ENCODE assay signal across 9 cellular contexts in genomic region chr19:48858984-48859710, GRCh38. TPM values are rescaled to one million over a fixed set of nuclear protein-coding genes. Genes with fewer than 3 reads are reported as not detected.
A peak's percentile ranks its signal among the peaks of the same experiment; 100 is the strongest.
DNase-seq lines count a peak whose midpoint lies in the region; ATAC-seq and TF ChIP-seq lines count a peak whose summit lies in the region.
"Had no signal": no experiment of that assay in that cellular context is flagged by ENCODE, and none has a peak within 500 bp of the region (broad histone marks: within the 10 kb centered on the region; RNA-seq: fewer than 3 reads in every experiment).

No MANE protein-coding gene starts in this region.

- H3K79me2 ChIP-seq in MM.1S (ENCODE audit: low read length) = no peaks in the 10 kb centered on the region

- 70 to 73% methylated on average over 23 to 34 of the region's 34 CpGs for WGBS in esophagus squamous epithelium, 2 donors

- H2AFZ ChIP-seq in MM.1S (ENCODE audit: low read length) = no peak overlapping the region

- CTCF ChIA-PET in A673 (lab: Charles Lee) = no interaction called here

- H3K9me3 ChIP-seq in esophagus squamous epithelium = no peaks in the 10 kb centered on the region
- H3K9me3 ChIP-seq in A673 (ENCODE audit: low read depth, low read length, poor library complexity, severe bottlenecking) = no peaks in the 10 kb centered on the region
- H3K9me3 ChIP-seq in MM.1S (replicated peaks; ENCODE audit: insufficient read depth, low read length) = no peaks in the 10 kb centered on the region

- H3K27me3 ChIP-seq in esophagus squamous epithelium (no peaks in the 10 kb centered on the region), A673 (replicated peaks; ENCODE audit: insufficient read depth, low read depth, low read length, poor library complexity) (no peaks in the 10 kb centered on the region), MM.1S (replicated peaks; ENCODE audit: insufficient read depth, low read length) (peaks cover 9% of the 10 kb centered on the region)

- DNase-seq in DMS53 (lab: John Stamatoyannopoulos, UW) = peak; percentile 21
- DNase-seq in DMS53 treated with DMSO at 0.1 percent for 48 hours (lab: John Stamatoyannopoulos, UW; ENCODE audit: unreplicated experiment) = no peak
- peak; percentile 89 for DNase-seq in activated CD4-positive, alpha-beta T cell treated with anti-CD3 and anti-CD28 coated beads for 48 hours
- no peak for DNase-seq in esophagus squamous epithelium (lab: John Stamatoyannopoulos, UW)
- DNase-seq in stimulated activated CD8-positive, alpha-beta memory T cell treated with anti-CD3 and anti-CD28 coated beads, Interleukin-15, amount 100 ng/mL, for 24 hours (ENCODE audit: low read depth) = peak; percentile 53
- no peak for DNase-seq in A673 (ENCODE audit: low spot score)
- no peak for DNase-seq in MM.1S

- H3K36me3 ChIP-seq in esophagus squamous epithelium = peaks cover 0 to 23% (median 0%) of the 10 kb centered on the region in 3 donors
- H3K36me3 ChIP-seq in A673 (ENCODE audit: insufficient read depth, low read length, poor library complexity, severe bottlenecking) = no peaks in the 10 kb centered on the region
- H3K36me3 ChIP-seq in MM.1S (replicated peaks; ENCODE audit: insufficient read depth, low read length) = no peaks in the 10 kb centered on the region

- BruUV-seq in A673 (replicated peaks; lab: Mats Ljungman, UMichigan) = no TSS peak

- intact Hi-C loops in esophagus squamous epithelium (cut with DNase I) (no loop called here), A673 (cut with micrococcal nuclease; ENCODE audit: unreplicated experiment) (no loop called here)

- ATAC-seq in GM21381 (IDR thresholded peaks at IDR 0.05; ENCODE audit: unreplicated experiment) = no peak

- no peak for TF ChIP-seq POLR2A in esophagus squamous epithelium (IDR thresholded peaks at IDR 0.05)

- H3K9me2 ChIP-seq in MM.1S (replicated peaks; ENCODE audit: insufficient read depth, low read length) = no peaks in the 10 kb centered on the region

- H3K27ac ChIP-seq in esophagus squamous epithelium (no peak overlapping the region), A673 (ENCODE audit: low read depth, low read length, poor library complexity, severe bottlenecking) (no peak overlapping the region), MM.1S (ENCODE audit: low read length) (no peak overlapping the region)

- H4K20me1 ChIP-seq in MM.1S (ENCODE audit: insufficient read depth, low read length) = no peaks in the 10 kb centered on the region

- H3K9ac ChIP-seq in MM.1S (ENCODE audit: low read length) = no peak overlapping the region

- TF ChIP-seq CTCF in esophagus squamous epithelium (IDR thresholded peaks at IDR 0.05) = no peak
- TF ChIP-seq CTCF in A673 (conservative IDR thresholded peaks at IDR 0.05; ENCODE audit: low read depth, low read length) = no peak
- no peak for TF ChIP-seq CTCF in MM.1S (IDR thresholded peaks at IDR 0.05; ENCODE audit: low read length)

- H3K4me1 ChIP-seq in esophagus squamous epithelium = peaks cover 0 to 7% (median 0%) of the 10 kb centered on the region in 3 donors
- no peaks in the 10 kb centered on the region for H3K4me1 ChIP-seq in A673 (ENCODE audit: insufficient read depth, low read length, poor library complexity, severe bottlenecking)
- no peaks in the 10 kb centered on the region for H3K4me1 ChIP-seq in MM.1S (ENCODE audit: low read length)

- peak overlapping the region in 3 of 4 donors; percentile 22 to 32 (median 23) for H3K4me3 ChIP-seq in esophagus squamous epithelium
- H3K4me3 ChIP-seq in A673 (ENCODE audit: low read depth, low read length, poor library complexity, severe bottlenecking) = no peak overlapping the region
- no peak overlapping the region for H3K4me3 ChIP-seq in MM.1S (ENCODE audit: low read length)

- POLR2A ChIA-PET in A673 (lab: Charles Lee; ENCODE audit: low non-redundant PET) = no interaction called here

- H3F3A ChIP-seq in MM.1S (ENCODE audit: insufficient read depth, low read length) = no peaks in the 10 kb centered on the region

- no peak overlapping the region for H3K4me2 ChIP-seq in MM.1S (ENCODE audit: low read depth, low read length)

RNA-seq across cellular contexts. Expression of gene PLEKHA4, which starts 9.3 kb away (rescaled TPM):
- total RNA-seq in esophagus squamous epithelium (1 to 10 TPM; 2.8 to 9.0 (median 5.6) TPM), A673 (2021) (20.7 and 24.1 TPM in 2 replicates)

RNA-seq across cellular contexts. Expression of gene PPP1R15A, which starts 13.1 kb away (rescaled TPM):
- total RNA-seq in esophagus squamous epithelium (10 to 100 TPM; 19.3 to 41.6 (median 33.3) TPM), A673 (2021) (27.6 and 41.2 TPM in 2 replicates)

RNA-seq across cellular contexts. Expression of gene HSD17B14, which starts 22.9 kb away (rescaled TPM):
- total RNA-seq in esophagus squamous epithelium (1 to 10 TPM in 2 of 4 donors, under 1 TPM in 1, not detected in 1; 0.83 to 9.0 (median 4.8) TPM), A673 (2021) (2.0 and 3.0 TPM in 2 replicates)

RNA-seq across cellular contexts. Expression of gene TULP2, which starts 39.4 kb away (rescaled TPM):
- total RNA-seq in esophagus squamous epithelium (not detected), A673 (2021) (not detected in 2 replicates)
- total RNA-seq: T-helper 1 cell treated with Interleukin-12 subunit alpha and Interleukin-12 subunit beta and Interleukin-4 antibody, amounts not matched to agents 30 ng/mL and 1 ng/mL, for 36 hours had no signal

RNA-seq across cellular contexts. Expression of gene NUCB1, which starts 41.0 kb away (rescaled TPM):
- total RNA-seq in esophagus squamous epithelium (100 to 1,000 TPM in 3 of 4 donors, 10 to 100 TPM in 1; 93.5 to 186 (median 157) TPM), A673 (2021) (86.7 and 109 TPM in 2 replicates)

Comparison
In these comparisons a context has a peak if more than half of its experiments do, and no peak if none do; other contexts are left out.
1. DNase-seq: peak in DMS53 (single experiment), activated CD4-positive, alpha-beta T cell treated with anti-CD3 and anti-CD28 coated beads for 48 hours (single experiment) and stimulated activated CD8-positive, alpha-beta memory T cell treated with anti-CD3 and anti-CD28 coated beads, Interleukin-15, amount 100 ng/mL, for 24 hours (single experiment); none in DMS53 treated with DMSO at 0.1 percent for 48 hours (single experiment), esophagus squamous epithelium (single experiment), A673 (single experiment) and MM.1S (single experiment).
2. H3K4me3 ChIP-seq: peak in esophagus squamous epithelium (3 of 4); none in A673 (single experiment) and MM.1S (single experiment).